In genomic region chr9:134503301-134504105, GRCh38 we compare ENCODE assay signal across 19 cellular contexts.
DNase-seq lines count a peak whose midpoint lies in the region; ATAC-seq and TF ChIP-seq lines count a peak whose summit lies in the region.
"Had no signal": no experiment of that assay in that cellular context is flagged by ENCODE, and none has a peak within 500 bp of the region (broad histone marks: within the 10 kb centered on the region; RNA-seq: fewer than 3 reads in every experiment).

No MANE protein-coding gene starts in this region.

- H2AFZ ChIP-seq in ACC112 (ENCODE audit: low read length, unreplicated experiment): no peak overlapping the region

- H3K36me3 ChIP-seq in ACC112 (ENCODE audit: insufficient read depth, low read length) (no peaks in the 10 kb centered on the region), NT2/D1 (ENCODE audit: insufficient read depth, insufficient read length, low read length) (no peaks in the 10 kb centered on the region), prostate gland (no peaks in the 10 kb centered on the region), colonic mucosa (no peaks in the 10 kb centered on the region)
- H3K36me3 ChIP-seq: pancreas, tibial nerve had no signal

- H3K27ac ChIP-seq in ACC112 (ENCODE audit: low read depth, low read length): peak overlapping the region; percentile 71; the same call in 1 of the 2 replicates
- no peak overlapping the region for H3K27ac ChIP-seq in prostate gland
- H3K27ac ChIP-seq in colonic mucosa: no peak overlapping the region
- H3K27ac ChIP-seq: pancreas, tibial nerve had no signal

- intact Hi-C loops in prostate gland (cut with DNase I) (no loop called here), colonic mucosa (cut with DNase I) (no loop called here)

- no peak for TF ChIP-seq POLR2A in prostate gland (IDR thresholded peaks at IDR 0.05)

- H3K9me3 ChIP-seq in NT2/D1 (ENCODE audit: insufficient read depth, low read length) (peaks cover 5% of the 10 kb centered on the region; the same call in 1 of the 2 replicates), prostate gland (no peaks in the 10 kb centered on the region), colonic mucosa (no peaks in the 10 kb centered on the region)
- H3K9me3 ChIP-seq: mucosa of descending colon, pancreas, tibial nerve had no signal

- ATAC-seq in omental fat pad (ENCODE audit: low FRiP score): peak; percentile 33
- ATAC-seq: activated T-helper 17 cell treated with anti-CD3 and anti-CD28 coated beads, Interleukin-2, amount 50 U/mL, for 72 hours; stimulated activated naive B cell treated with anti-CD40 and anti-IgM and Interleukin-4, amounts not matched to agents 10 μg/mL and 1 μg/mL and 100 μg/mL, for 72 hours had no signal

- TF ChIP-seq CTCF in fibroblast of villous mesenchyme (IDR thresholded peaks at IDR 0.05; ENCODE audit: insufficient read depth, low read depth, low read length) (no peak), omental fat pad (IDR thresholded peaks at IDR 0.05) (no peak), prostate gland (IDR thresholded peaks at IDR 0.05) (no peak), colonic mucosa (IDR thresholded peaks at IDR 0.05) (no peak)

- H3K27me3 ChIP-seq in ACC112 (ENCODE audit: insufficient read depth, low read length) (no peaks in the 10 kb centered on the region), NT2/D1 (ENCODE audit: insufficient read depth, insufficient read length) (peaks cover 23% of the 10 kb centered on the region), prostate gland (replicated peaks; ENCODE audit: insufficient read depth) (peaks cover 17% of the 10 kb centered on the region), colonic mucosa (peaks cover 3% of the 10 kb centered on the region)

- H3K79me2 ChIP-seq in ACC112 (ENCODE audit: control insufficient read depth, insufficient read depth, low read length, unreplicated experiment): no peaks in the 10 kb centered on the region

- DNase-seq in NT2/D1 (ENCODE audit: low read depth, low spot score) (no peak), fibroblast of villous mesenchyme (ENCODE audit: low read depth) (peak; percentile 22), omental fat pad (ENCODE audit: low spot score) (no peak), prostate gland (ENCODE audit: low spot score) (no peak), colonic mucosa (no peak)
- DNase-seq in stimulated activated CD4-positive, alpha-beta T cell treated with anti-CD3 and anti-CD28 coated beads, Interleukin-4, amount 100 ng/mL, for 1 hour: no peak
- DNase-seq in stimulated activated CD4-positive, alpha-beta T cell treated with anti-CD3 and anti-CD28 coated beads, Interleukin-2, amount 100 ng/mL, for 48 hours: no peak
- DNase-seq: activated CD4-positive, CD25-positive, alpha-beta regulatory T cell; activated CD8-positive, alpha-beta memory T cell treated with anti-CD3 and anti-CD28 coated beads for 24 hours; cerebellar nuclear complex; Karpas-422; NCI-H1417; stimulated activated CD4-positive, alpha-beta T cell treated with anti-CD3 and anti-CD28 coated beads, Interleukin-12 subunit alpha, Interleukin-12 subunit beta, amount 100 ng/mL, for 4 hours; stimulated activated naive B cell treated with anti-CD40 and anti-IgM and Interleukin-4, amounts not matched to agents 10 μg/mL and 1 μg/mL and 100 μg/mL, for 72 hours had no signal

- H3K4me3 ChIP-seq in ACC112 (ENCODE audit: low read depth, low read length): no peak overlapping the region
- no peak overlapping the region for H3K4me3 ChIP-seq in NT2/D1 (ENCODE audit: insufficient read length, low read depth)
- H3K4me3 ChIP-seq in fibroblast of villous mesenchyme (ENCODE audit: low read depth, low read length): no peak overlapping the region
- no peak overlapping the region for H3K4me3 ChIP-seq in prostate gland
- H3K4me3 ChIP-seq in colonic mucosa: no peak overlapping the region
- H3K4me3 ChIP-seq: mucosa of descending colon, pancreas, tibial nerve had no signal

- WGBS in prostate gland: 88% methylated on average over 9 of the region's 9 CpGs

- peak overlapping the region; percentile 32 for H3K9ac ChIP-seq in NT2/D1 (ENCODE audit: insufficient read length, low read depth)
- H3K9ac ChIP-seq in colonic mucosa (ENCODE audit: low read depth in 2 of 2, low read length in 2 of 2): no peak overlapping the region

- H3K4me1 ChIP-seq in ACC112 (ENCODE audit: control insufficient read depth, insufficient read depth, low read length, unreplicated experiment) (peaks cover 14% of the 10 kb centered on the region), NT2/D1 (ENCODE audit: insufficient read depth, insufficient read length) (peaks cover 19% of the 10 kb centered on the region), prostate gland (replicated peaks) (no peaks in the 10 kb centered on the region), colonic mucosa (no peaks in the 10 kb centered on the region)
- H3K4me1 ChIP-seq: pancreas had no signal
